In genomic region chr15:98671060-98672008, GRCh38 we compare ENCODE assay signal across 12 cellular contexts. TPM values are rescaled to one million over a fixed set of nuclear protein-coding genes. Genes with fewer than 3 reads are reported as not detected.
DNase-seq lines count a peak whose midpoint lies in the region; FAIRE-seq and TF ChIP-seq lines count a peak whose summit lies in the region.
"Had no signal": no experiment of that assay in that cellular context is flagged by ENCODE, and none has a peak within 500 bp of the region (broad histone marks: within the 10 kb centered on the region; RNA-seq: fewer than 3 reads in every experiment).

No MANE protein-coding gene starts in this region.

- TF ChIP-seq CTCF in astrocyte (IDR thresholded peaks at IDR 0.05; ENCODE audit: insufficient read depth, low read depth, low read length) (no peak), PC-9 (conservative IDR thresholded peaks at IDR 0.05) (no peak)

- H3K4me3 ChIP-seq in astrocyte (ENCODE audit: insufficient read depth, low read depth, low read length) (peak overlapping the region; percentile 21), iPS DF 6.9 (ENCODE audit: low read length) (no peak overlapping the region), PC-9 (no peak overlapping the region)

- H2AFZ ChIP-seq in astrocyte (ENCODE audit: low read depth, low read length) (no peak overlapping the region), PC-9 (no peak overlapping the region)

- no TSS peak for BruUV-seq in PC-9 (replicated peaks; lab: Mats Ljungman, UMichigan)

- CTCF ChIA-PET in PC-9 (lab: Charles Lee), result no interaction called here

- no peaks in the 10 kb centered on the region for H3K27me3 ChIP-seq in astrocyte (ENCODE audit: insufficient read depth, low read length)
- H3K27me3 ChIP-seq in iPS DF 6.9 (ENCODE audit: control insufficient read depth, insufficient read depth, low read length), result no peaks in the 10 kb centered on the region
- H3K27me3 ChIP-seq in PC-9 (ENCODE audit: insufficient read depth, low read depth), result no peaks in the 10 kb centered on the region

- H3K9me3 Mint-ChIP-seq in astrocyte (ENCODE audit: unreplicated experiment), result no peaks in the 10 kb centered on the region

- H3K27me3 Mint-ChIP-seq in astrocyte (ENCODE audit: low read depth, unreplicated experiment), result no peaks in the 10 kb centered on the region

- intact Hi-C loops in PC-9 (cut with micrococcal nuclease; ENCODE audit: unreplicated experiment), result no loop called here

- peak overlapping the region; percentile 24 for H3K4me3 Mint-ChIP-seq in astrocyte (ENCODE audit: unreplicated experiment)

- H3K27ac ChIP-seq in astrocyte (ENCODE audit: low read depth, low read length), result peak overlapping the region; percentile 70
- H3K27ac ChIP-seq in iPS DF 6.9 (ENCODE audit: low read length), result peak overlapping the region; percentile 79
- no peak overlapping the region for H3K27ac ChIP-seq in PC-9

- no peaks in the 10 kb centered on the region for H3K9me2 ChIP-seq in PC-9 (ENCODE audit: insufficient read depth)

- FAIRE-seq in G401.6 (lab: Jason Lieb, UNC) (peak; percentile 58), astrocyte (lab: Jason Lieb, UNC) (peak; percentile 49)
- FAIRE-seq: islet of Langerhans, TTC549 had no signal

- peaks cover 100% of the 10 kb centered on the region for H3K79me2 ChIP-seq in astrocyte (ENCODE audit: insufficient read depth, low read length)
- peaks cover 97% of the 10 kb centered on the region for H3K79me2 ChIP-seq in PC-9 (ENCODE audit: low read depth)

- DNase-seq in astrocyte (ENCODE audit: low read depth) (peak; percentile 68), iPS DF 6.9 (ENCODE audit: low read depth, low spot score) (no peak), renal cortical epithelial cell (ENCODE audit: low read depth) (peak; percentile 85), NCI-H2107 treated with DMSO at 0.1 percent for 48 hours (lab: John Stamatoyannopoulos, UW; ENCODE audit: unreplicated experiment) (no peak), glomerular visceral epithelial cell (ENCODE audit: extremely low spot score) (no peak), PC-9 (no peak), HK-2 (ENCODE audit: unreplicated experiment) (no peak)
- DNase-seq: activated naive CD4-positive, alpha-beta T cell; NCI-H2081 treated with DMSO at 0.1 percent for 48 hours had no signal

- H3K27ac Mint-ChIP-seq in astrocyte (ENCODE audit: unreplicated experiment), result peak overlapping the region; percentile 99

- H3K36me3 ChIP-seq in astrocyte (ENCODE audit: insufficient read depth, low read length), result no peaks in the 10 kb centered on the region
- H3K36me3 ChIP-seq in iPS DF 6.9 (ENCODE audit: control insufficient read depth, insufficient read depth, low read length), result no peaks in the 10 kb centered on the region
- no peaks in the 10 kb centered on the region for H3K36me3 ChIP-seq in PC-9 (ENCODE audit: low read depth)

- H3K4me1 ChIP-seq in astrocyte (ENCODE audit: insufficient read depth, low read length), result peaks cover 49% of the 10 kb centered on the region
- peaks cover 12% of the 10 kb centered on the region for H3K4me1 ChIP-seq in iPS DF 6.9 (ENCODE audit: control insufficient read depth, insufficient read depth, low read length)
- peaks cover 32% of the 10 kb centered on the region for H3K4me1 ChIP-seq in PC-9 (replicated peaks; ENCODE audit: insufficient read depth)

- H3K4me2 ChIP-seq in astrocyte (ENCODE audit: low read length) (peak overlapping the region; percentile 67), PC-9 (no peak overlapping the region)

- H3K4me1 Mint-ChIP-seq in astrocyte (ENCODE audit: low read depth, unreplicated experiment), result peaks cover 78% of the 10 kb centered on the region

- H3F3A ChIP-seq in PC-9 (ENCODE audit: insufficient read depth, low read depth), result peaks cover 20% of the 10 kb centered on the region; the same call in 1 of the 2 replicates

- no CpG with 5 or more reads among the region's 6 CpGs for WGBS in iPS DF 6.9 (ENCODE audit: insufficient coverage, insufficient read length)

- H4K20me1 ChIP-seq in astrocyte (ENCODE audit: insufficient read depth, low read length) (peaks cover 80% of the 10 kb centered on the region), PC-9 (ENCODE audit: insufficient read depth) (no peaks in the 10 kb centered on the region)

- no peaks in the 10 kb centered on the region for H3K36me3 Mint-ChIP-seq in astrocyte (ENCODE audit: low read depth, unreplicated experiment)

- H3K9me3 ChIP-seq in astrocyte (ENCODE audit: insufficient read depth, low read depth, low read length) (no peaks in the 10 kb centered on the region), iPS DF 6.9 (ENCODE audit: control insufficient read depth, insufficient read depth, low read length) (no peaks in the 10 kb centered on the region), PC-9 (ENCODE audit: insufficient read depth, low read depth) (no peaks in the 10 kb centered on the region)

- POLR2A ChIA-PET in PC-9 (lab: Charles Lee; ENCODE audit: unreplicated experiment), result no interaction called here

- peak overlapping the region; percentile 42 for H3K9ac ChIP-seq in astrocyte (ENCODE audit: low read length)

RNA-seq across cellular contexts. Expression of gene IGF1R, which starts 23.0 kb away (rescaled TPM):
- total RNA-seq in astrocyte, result 247 and 270 TPM in 2 replicates
- 26.9 and 272 TPM in 2 replicates for total RNA-seq in renal cortical epithelial cell
- 71.3 and 78.9 TPM in 2 replicates for total RNA-seq in PC-9 (2021)

Comparison
In these comparisons a context has a peak if more than half of its experiments do, and no peak if none do; other contexts are left out.
1. DNase-seq: peak in astrocyte (single experiment) and renal cortical epithelial cell (single experiment); none in iPS DF 6.9 (single experiment), NCI-H2107 treated with DMSO at 0.1 percent for 48 hours (single experiment), glomerular visceral epithelial cell (single experiment), PC-9 (0 of 2) and HK-2 (single experiment).